Comparison of ENCODE assay signal across 21 cellular contexts in the genomic region with DNA sequence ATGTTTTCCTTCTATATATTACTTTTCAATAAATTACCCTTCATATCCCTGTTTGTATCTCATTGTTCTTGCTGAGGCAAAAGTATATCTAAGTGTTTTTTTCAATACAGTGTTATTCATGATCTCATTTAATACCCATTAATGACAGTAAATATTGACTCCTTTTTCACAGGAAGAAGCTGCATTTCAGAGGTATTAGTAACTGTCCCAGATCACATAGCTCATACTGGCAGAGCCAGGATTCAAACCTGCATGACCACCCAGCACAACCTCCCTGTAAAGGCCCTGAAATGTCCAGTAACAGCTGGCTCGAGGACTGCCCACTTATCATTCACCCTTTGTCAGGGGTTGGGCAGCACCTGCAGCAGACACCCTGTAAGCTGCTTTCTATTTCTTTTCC.
DNase-seq lines count a peak whose midpoint lies in the region; ATAC-seq, FAIRE-seq and TF ChIP-seq lines count a peak whose summit lies in the region.
"Had no signal": no experiment of that assay in that cellular context is flagged by ENCODE, and none has a peak within 500 bp of the region (broad histone marks: within the 10 kb centered on the region; RNA-seq: fewer than 3 reads in every experiment).

No MANE protein-coding gene starts in this region.

- H3K4me1 ChIP-seq in IMR-90 (ENCODE audit: control insufficient read depth, insufficient read depth, low read length) (peaks cover 2% of the 10 kb centered on the region; the same call in 1 of the 2 replicates), PC-9 (replicated peaks; ENCODE audit: insufficient read depth) (no peaks in the 10 kb centered on the region), neuronal stem cell (ENCODE audit: control insufficient read depth in 2 of 2, insufficient read depth in 1 of 2, low read depth in 1 of 2, low read length in 2 of 2) (no peaks in the 10 kb centered on the region), aorta (ENCODE audit: control insufficient read depth in 1 of 2, insufficient read depth in 2 of 2, low read length in 2 of 2) (no peaks in the 10 kb centered on the region)
- H3K4me1 ChIP-seq: heart right ventricle, left ventricle myocardium inferior, SJCRH30 had no signal

- no peak overlapping the region for H2BK15ac ChIP-seq in IMR-90 (ENCODE audit: low read depth, low read length)
- no peak overlapping the region for H2BK15ac ChIP-seq in neuronal stem cell (ENCODE audit: low read length)

- H2BK120ac ChIP-seq in IMR-90 (ENCODE audit: low read depth, low read length): peak overlapping the region; percentile 40; the same call in 1 of the 2 replicates
- no peak overlapping the region for H2BK120ac ChIP-seq in neuronal stem cell (ENCODE audit: low read depth, low read length)

- TF ChIP-seq CTCF in IMR-90 (conservative IDR thresholded peaks at IDR 0.05; ENCODE audit: low read depth, low read length): no peak
- no peak for TF ChIP-seq CTCF in PC-9 (conservative IDR thresholded peaks at IDR 0.05)

- CTCF ChIA-PET in IMR-90 (lab: Yijun Ruan, JAX): interaction anchor here (1.2 kb wide), 2 partner anchors 10 to 291 kb away, joined by 3 to 4 read pairs; no protein-coding TSS in a partner anchor
- CTCF ChIA-PET in PC-9 (lab: Charles Lee): interaction anchor here (0.5 kb wide), 1 partner anchor 90 kb away, joined by 4 read pairs; no protein-coding TSS in a partner anchor

- FAIRE-seq in GM12892 (lab: Jason Lieb, UNC): no peak
- FAIRE-seq: GM18507 had no signal

- WGBS in IMR-90 (ENCODE audit: extremely low coverage in 2 of 2, insufficient read length in 1 of 2), 2 experiments: 17% methylated on average over 1 of the region's 1 CpG; no CpG with 5 or more reads in 1 of the 2 experiments
- no CpG with 5 or more reads among the region's 1 CpG for WGBS in neuronal stem cell (ENCODE audit: extremely low coverage in 2 of 2, insufficient read length in 2 of 2, insufficient replicate concordance in 1 of 2), 2 donors
- 60 to 68% methylated on average over 1 of the region's 1 CpG for WGBS in aorta, 2 donors

- H3K27ac ChIP-seq in IMR-90 (ENCODE audit: insufficient read depth, low read length) (no peak overlapping the region), PC-9 (no peak overlapping the region), neuronal stem cell (replicated peaks; ENCODE audit: low read length) (no peak overlapping the region), aorta (ENCODE audit: low read depth in 1 of 2, low read length in 2 of 2) (no peak overlapping the region)
- H3K27ac ChIP-seq: heart right ventricle, left ventricle myocardium inferior, SJCRH30 had no signal

- no peak; the same call in 1 of the 2 replicates for ATAC-seq in IMR-90 (ENCODE audit: low read depth)
- no peak for ATAC-seq in HG03520 (IDR thresholded peaks at IDR 0.05; ENCODE audit: unreplicated experiment)
- no peak for ATAC-seq in aorta (ENCODE audit: low FRiP score)
- ATAC-seq: activated CD8-positive, alpha-beta memory T cell treated with anti-CD3 and anti-CD28 coated beads, Interleukin-2, amount 10 ng/mL, durations not matched to agents 7 days and 5 days; effector memory CD8-positive, alpha-beta T cell; heart right ventricle; stimulated activated naive B cell treated with anti-CD40 and anti-IgM and Interleukin-4, amounts not matched to agents 10 μg/mL and 1 μg/mL and 100 μg/mL, for 72 hours; T-helper 17 cell had no signal

- H3K79me1 ChIP-seq in IMR-90 (ENCODE audit: low read depth in 1 of 2, low read length in 2 of 2) (no peaks in the 10 kb centered on the region), neuronal stem cell (ENCODE audit: low read depth, low read length) (no peaks in the 10 kb centered on the region)

- peak overlapping the region; percentile 61 for H2AK9ac ChIP-seq in IMR-90 (replicated peaks; ENCODE audit: low read depth, low read length, poor library complexity)

- H2BK5ac ChIP-seq in IMR-90 (ENCODE audit: low read depth, low read length, poor library complexity, severe bottlenecking) (no peak overlapping the region), neuronal stem cell (ENCODE audit: low read length) (no peak overlapping the region)

- H3K4me2 ChIP-seq in IMR-90 (ENCODE audit: low read depth, low read length) (peak overlapping the region; percentile 23; the same call in 1 of the 2 replicates), PC-9 (no peak overlapping the region), neuronal stem cell (ENCODE audit: insufficient read depth, low read length, poor library complexity, severe bottlenecking) (no peak overlapping the region)

- H4K91ac ChIP-seq in IMR-90 (ENCODE audit: insufficient read depth, low read depth, low read length) (no peak overlapping the region), neuronal stem cell (ENCODE audit: low read depth, low read length, poor library complexity) (no peak overlapping the region)

- H3K23ac ChIP-seq in IMR-90 (ENCODE audit: low read depth, low read length): no peak overlapping the region; the same call in 1 of the 2 replicates
- no peak overlapping the region for H3K23ac ChIP-seq in neuronal stem cell (ENCODE audit: low read depth, low read length, poor library complexity)

- H3K18ac ChIP-seq in IMR-90 (ENCODE audit: low read depth, low read length): no peak overlapping the region
- H3K18ac ChIP-seq in neuronal stem cell (ENCODE audit: low read length): no peak overlapping the region

- H2BK12ac ChIP-seq in neuronal stem cell (ENCODE audit: low read length): no peak overlapping the region

- H2AFZ ChIP-seq in IMR-90 (replicated peaks; ENCODE audit: low read length, poor library complexity) (peak overlapping the region; percentile 85), PC-9 (0 out of 2 replicates have a peak overlapping the region, but pooled peaks have one; percentile 45), neuronal stem cell (ENCODE audit: low read length) (peak overlapping the region; percentile 59)

- peaks cover 3% of the 10 kb centered on the region; the same call in 1 of the 2 replicates for H3K9me1 ChIP-seq in IMR-90 (ENCODE audit: insufficient read depth, low read length)

- no peak overlapping the region for H4K8ac ChIP-seq in IMR-90 (ENCODE audit: low read depth in 2 of 2, low read length in 2 of 2)
- no peak overlapping the region for H4K8ac ChIP-seq in neuronal stem cell (ENCODE audit: low read depth, low read length)

- H3K4ac ChIP-seq in IMR-90 (ENCODE audit: low read depth, low read length) (peak overlapping the region; percentile 29; the same call in 1 of the 2 replicates), neuronal stem cell (ENCODE audit: low read length) (no peak overlapping the region)

- no peak overlapping the region for H3K9ac ChIP-seq in IMR-90 (ENCODE audit: low read depth, low read length)
- H3K9ac ChIP-seq in neuronal stem cell (ENCODE audit: low read depth, low read length, poor library complexity): no peak overlapping the region

- H3K27me3 ChIP-seq in IMR-90 (ENCODE audit: control insufficient read depth, insufficient read depth, low read length): no peaks in the 10 kb centered on the region
- no peaks in the 10 kb centered on the region for H3K27me3 ChIP-seq in PC-9 (ENCODE audit: insufficient read depth, low read depth)
- no peaks in the 10 kb centered on the region for H3K27me3 ChIP-seq in neuronal stem cell (ENCODE audit: control insufficient read depth in 3 of 3, insufficient read depth in 3 of 3, low read depth in 1 of 3, low read length in 3 of 3)
- no peaks in the 10 kb centered on the region for H3K27me3 ChIP-seq in aorta (ENCODE audit: control insufficient read depth in 1 of 2, insufficient read depth in 2 of 2, low read length in 1 of 2)
- H3K27me3 ChIP-seq: heart right ventricle, SJCRH30 had no signal

- 0 out of 2 replicates have a peak overlapping the region, but pooled peaks have one; percentile 14 for H2BK20ac ChIP-seq in IMR-90 (ENCODE audit: low read depth, low read length)

- no peaks in the 10 kb centered on the region for H3K9me2 ChIP-seq in PC-9 (ENCODE audit: insufficient read depth)

- H2AK5ac ChIP-seq in IMR-90 (ENCODE audit: low read depth, low read length): no peak overlapping the region
- H2AK5ac ChIP-seq in neuronal stem cell (ENCODE audit: low read depth, low read length): no peak overlapping the region

- 0 out of 2 replicates have a peak overlapping the region, but pooled peaks have one; percentile 7 for H3K14ac ChIP-seq in IMR-90 (replicated peaks; ENCODE audit: low read depth, low read length)
- no peak overlapping the region for H3K14ac ChIP-seq in neuronal stem cell (ENCODE audit: low read length)

- POLR2A ChIA-PET in IMR-90 (lab: Charles Lee; ENCODE audit: unreplicated experiment): no interaction called here
- POLR2A ChIA-PET in PC-9 (lab: Charles Lee; ENCODE audit: unreplicated experiment): no interaction called here

- peaks cover 3% of the 10 kb centered on the region; the same call in 1 of the 2 replicates for H3K9me3 ChIP-seq in IMR-90 (ENCODE audit: control insufficient read depth, insufficient read depth, low read length)
- H3K9me3 ChIP-seq in PC-9 (ENCODE audit: insufficient read depth, low read depth): peaks cover 4% of the 10 kb centered on the region; the same call in 1 of the 2 replicates
- peaks cover 0 to 6% of the 10 kb centered on the region in 2 donors for H3K9me3 ChIP-seq in neuronal stem cell (replicated peaks in 1 of 2; ENCODE audit: control insufficient read depth in 2 of 2, insufficient read depth in 1 of 2, low read depth in 1 of 2, low read length in 2 of 2)
- H3K9me3 ChIP-seq in aorta (ENCODE audit: control insufficient read depth, low read length): no peaks in the 10 kb centered on the region
- H3K9me3 ChIP-seq: SJCRH30 had no signal

- H3K4me3 ChIP-seq in IMR-90 (ENCODE audit: insufficient read depth, low read depth, low read length): no peak overlapping the region
- H3K4me3 ChIP-seq in PC-9: no peak overlapping the region
- no peak overlapping the region for H3K4me3 ChIP-seq in neuronal stem cell (ENCODE audit: low read length in 2 of 2)
- H3K4me3 ChIP-seq in aorta (ENCODE audit: low read length in 2 of 2): no peak overlapping the region
- H3K4me3 ChIP-seq: heart right ventricle, left ventricle myocardium inferior, SJCRH30 had no signal

- H3K79me2 ChIP-seq in PC-9 (ENCODE audit: low read depth): no peaks in the 10 kb centered on the region

- in situ Hi-C loops in IMR-90 (cut with MboI; ENCODE audit: low sequenced_read_pairs): no loop called here

- dilution Hi-C loops in IMR-90 (cut with HindIII; ENCODE audit: low sequenced_read_pairs, unreplicated experiment): no loop called here

- intact Hi-C loops in IMR-90 (cut with micrococcal nuclease) (no loop called here), PC-9 (cut with micrococcal nuclease; ENCODE audit: unreplicated experiment) (no loop called here), aorta (cut with DNase I) (no loop called here)

- no TSS peak for BruUV-seq in IMR-90 (replicated peaks; lab: Mats Ljungman, UMichigan)
- no TSS peak for BruUV-seq in PC-9 (replicated peaks; lab: Mats Ljungman, UMichigan)

- DNase-seq in GM03348 (ENCODE audit: low spot score) (peak; percentile 5), IMR-90 (peak; percentile 6), PC-9 (no peak), neuronal stem cell (ENCODE audit: low spot score) (no peak), GM12892 (ENCODE audit: insufficient read length) (no peak), aorta (no peak)
- DNase-seq: activated CD4-positive, alpha-beta T cell treated with anti-CD3 and anti-CD28 coated beads for 48 hours; activated CD8-positive, alpha-beta memory T cell treated with anti-CD3 and anti-CD28 coated beads, Interleukin-2, amount 10 ng/mL, durations not matched to agents 7 days and 5 days; activated naive CD8-positive, alpha-beta T cell treated with anti-CD3 and anti-CD28 coated beads, Interleukin-2, amount 10 ng/mL, durations not matched to agents 7 days and 5 days; CD4-positive, alpha-beta memory T cell; DMS79; effector memory CD8-positive, alpha-beta T cell; heart right ventricle; Kasumi-1; left ventricle myocardium inferior; NCI-H524 treated with DMSO at 0.1 percent for 48 hours; SJCRH30; stimulated activated naive B cell treated with anti-CD40 and anti-IgM and Interleukin-4, amounts not matched to agents 10 μg/mL and 1 μg/mL and 100 μg/mL, for 72 hours; T-helper 17 cell had no signal

- no peak overlapping the region for H3K56ac ChIP-seq in IMR-90 (ENCODE audit: extremely low read depth, insufficient read depth, low read length)

- H4K20me1 ChIP-seq in IMR-90 (ENCODE audit: insufficient read depth, low read length): no peaks in the 10 kb centered on the region
- no peaks in the 10 kb centered on the region for H4K20me1 ChIP-seq in PC-9 (ENCODE audit: insufficient read depth)

- no peaks in the 10 kb centered on the region for H3F3A ChIP-seq in PC-9 (ENCODE audit: insufficient read depth, low read depth)

- no peak for TF ChIP-seq POLR2A in IMR-90 (IDR thresholded peaks at IDR 0.05; ENCODE audit: low read depth, low read length)
- TF ChIP-seq POLR2A in GM12892 (IDR thresholded peaks at IDR 0.05; ENCODE audit: low read depth, low read length): no peak

- no peak for TF ChIP-seq RAD21 in IMR-90 (IDR thresholded peaks at IDR 0.05; ENCODE audit: low read length)

- H3K36me3 ChIP-seq in IMR-90 (ENCODE audit: control insufficient read depth, insufficient read depth, low read length): no peaks in the 10 kb centered on the region
- H3K36me3 ChIP-seq in PC-9 (ENCODE audit: low read depth): no peaks in the 10 kb centered on the region
- H3K36me3 ChIP-seq in neuronal stem cell (replicated peaks in 1 of 2; ENCODE audit: control insufficient read depth in 2 of 2, insufficient read depth in 2 of 2, low read length in 2 of 2): no peaks in the 10 kb centered on the region
- no peaks in the 10 kb centered on the region for H3K36me3 ChIP-seq in aorta (ENCODE audit: control insufficient read depth in 1 of 2, insufficient read depth in 2 of 2, low read length in 1 of 2)
- H3K36me3 ChIP-seq: heart right ventricle, left ventricle myocardium inferior, SJCRH30 had no signal

- no peak overlapping the region for H4K5ac ChIP-seq in IMR-90 (ENCODE audit: low read depth, low read length)

Comparison
In these comparisons a context has a peak if more than half of its experiments do, and no peak if none do; other contexts are left out.
1. DNase-seq: peak in GM03348 (single experiment) and IMR-90 (single experiment); none in PC-9 (0 of 2), neuronal stem cell (single experiment), GM12892 (single experiment) and aorta (0 of 2).
2. Peak in every context shown above with its lines, with median percentiles within 50 percentile points of each other: H2AFZ ChIP-seq.